ENCODE assay signal across 8 cellular contexts in genomic region chr6:144284753-144285547, GRCh38. TPM values are rescaled to one million over a fixed set of nuclear protein-coding genes. Genes with fewer than 3 reads are reported as not detected.
A peak's percentile ranks its signal among the peaks of the same experiment; 100 is the strongest.
DNase-seq lines count a peak whose midpoint lies in the region; ATAC-seq, FAIRE-seq and TF ChIP-seq lines count a peak whose summit lies in the region.

Gene UTRN (plus strand): TSS chr6:144285335. CDS start chr6:144291829, 6,494 bp downstream.

- H3K36me3 Mint-ChIP-seq in T-helper 1 cell treated with Interleukin-12 subunit alpha and Interleukin-12 subunit beta and Interleukin-4 antibody, amounts not matched to agents 30 μg/mL and 1 μg/mL, for 36 hours (ENCODE audit: low read depth): peaks cover 3% of the 10 kb centered on the region

- TF ChIP-seq CTCF in astrocyte of the cerebellum (IDR thresholded peaks at IDR 0.05; ENCODE audit: low read depth, low read length, missing control alignments) (no peak), right atrium auricular region (IDR thresholded peaks at IDR 0.05) (no peak), psoas muscle (IDR thresholded peaks at IDR 0.05) (no peak)

- ATAC-seq in GM21360 (IDR thresholded peaks at IDR 0.05; ENCODE audit: unreplicated experiment): peak; percentile 47
- ATAC-seq in psoas muscle: peak; percentile 81 to 85 (median 83)

- in situ Hi-C loops in astrocyte of the cerebellum (cut with HindIII; ENCODE audit: low sequenced_read_pairs): loop anchor here (5.0 to 25.0 kb wide), 3 partner anchors 52 to 192 kb away; no protein-coding TSS in a partner anchor

- peak within 1 kb of the TSS; percentile 89 for H3K4me3 Mint-ChIP-seq in T-helper 1 cell treated with Interleukin-12 subunit alpha and Interleukin-12 subunit beta and Interleukin-4 antibody, amounts not matched to agents 30 μg/mL and 1 μg/mL, for 36 hours

- H3K27me3 ChIP-seq in right atrium auricular region (no peaks in the 10 kb centered on the region), psoas muscle (ENCODE audit: insufficient read depth in 3 of 3, low read length in 2 of 3) (no peaks in the 10 kb centered on the region)

- WGBS in psoas muscle, 3 donors: 0% methylated on average over 65 to 85 of the region's 85 CpGs

- no peaks in the 10 kb centered on the region for H3K9me3 ChIP-seq in right atrium auricular region
- H3K9me3 ChIP-seq in psoas muscle: no peaks in the 10 kb centered on the region

- H3K27me3 Mint-ChIP-seq in T-helper 1 cell treated with Interleukin-12 subunit alpha and Interleukin-12 subunit beta and Interleukin-4 antibody, amounts not matched to agents 30 μg/mL and 1 μg/mL, for 36 hours (ENCODE audit: low read depth): peaks cover 56% of the 10 kb centered on the region

- peak within 1 kb of the TSS; percentile 71 for H3K27ac Mint-ChIP-seq in T-helper 1 cell treated with Interleukin-12 subunit alpha and Interleukin-12 subunit beta and Interleukin-4 antibody, amounts not matched to agents 30 μg/mL and 1 μg/mL, for 36 hours

- H3K9me3 Mint-ChIP-seq in T-helper 1 cell treated with Interleukin-12 subunit alpha and Interleukin-12 subunit beta and Interleukin-4 antibody, amounts not matched to agents 30 μg/mL and 1 μg/mL, for 36 hours: no peaks in the 10 kb centered on the region

- H3K4me3 ChIP-seq in astrocyte of the cerebellum (ENCODE audit: low read depth, low read length) (peak within 1 kb of the TSS; percentile 82), right atrium auricular region (peak within 1 kb of the TSS; percentile 79), psoas muscle (peak within 1 kb of the TSS; percentile 93)

- H3K4me1 ChIP-seq in right atrium auricular region: peaks cover 0 to 18% of the 10 kb centered on the region in 2 donors
- H3K4me1 ChIP-seq in psoas muscle: peaks cover 8% of the 10 kb centered on the region

- FAIRE-seq in HTR-8/SVneo (lab: Jason Lieb, UNC): no peak

- intact Hi-C loops in psoas muscle (cut with DNase I): loop anchor here (1.0 to 5.0 kb wide), 5 partner anchors 62 to 192 kb away; partner anchors contain the start of gene SF3B5 (in 1 of the 2)

- H3K36me3 ChIP-seq in right atrium auricular region (no peaks in the 10 kb centered on the region), psoas muscle (ENCODE audit: insufficient read depth in 1 of 2, low read depth in 1 of 2) (no peaks in the 10 kb centered on the region)

- DNase-seq in COLO668 (lab: John Stamatoyannopoulos, UW; ENCODE audit: unreplicated experiment) (peak; percentile 80), HTR-8/SVneo (ENCODE audit: insufficient read length, low spot score) (peak; percentile 48), astrocyte of the cerebellum (ENCODE audit: low read depth) (no peak), right atrium auricular region (ENCODE audit: low spot score) (peak; percentile 85), psoas muscle (peak; percentile 85 to 88), NCI-H1092 treated with DMSO at 0.1 percent for 48 hours (lab: John Stamatoyannopoulos, UW) (no peak)

- peak within 1 kb of the TSS; percentile 94 to 98 for H3K27ac ChIP-seq in right atrium auricular region
- peak within 1 kb of the TSS; percentile 86 for H3K27ac ChIP-seq in psoas muscle

- peaks cover 11% of the 10 kb centered on the region for H3K4me1 Mint-ChIP-seq in T-helper 1 cell treated with Interleukin-12 subunit alpha and Interleukin-12 subunit beta and Interleukin-4 antibody, amounts not matched to agents 30 μg/mL and 1 μg/mL, for 36 hours (ENCODE audit: low read depth)

RNA-seq across cellular contexts. Expression of gene UTRN, which starts in this region (rescaled TPM):
- total RNA-seq in right atrium auricular region (10 to 100 TPM; 57.5 to 75.8 TPM), psoas muscle (10 to 100 TPM; 29.1 to 64.9 (median 43.7) TPM)
- 10 to 100 TPM in 1 of 3 donors, 1 to 10 TPM in 2; 6.0 to 10.8 (median 8.6) TPM for polyA plus RNA-seq in psoas muscle

Comparison
In these comparisons a context has a peak if more than half of its experiments do, and no peak if none do; other contexts are left out.
1. DNase-seq: peak in COLO668 (single experiment), HTR-8/SVneo (single experiment), right atrium auricular region (single experiment) and psoas muscle (2 of 2); none in astrocyte of the cerebellum (single experiment) and NCI-H1092 treated with DMSO at 0.1 percent for 48 hours (single experiment).
2. Peak in every context shown above with its lines, with median percentiles within 50 percentile points of each other: H3K4me3 ChIP-seq.